Comparison of ENCODE assay signal across 7 cellular contexts in the genomic region with DNA sequence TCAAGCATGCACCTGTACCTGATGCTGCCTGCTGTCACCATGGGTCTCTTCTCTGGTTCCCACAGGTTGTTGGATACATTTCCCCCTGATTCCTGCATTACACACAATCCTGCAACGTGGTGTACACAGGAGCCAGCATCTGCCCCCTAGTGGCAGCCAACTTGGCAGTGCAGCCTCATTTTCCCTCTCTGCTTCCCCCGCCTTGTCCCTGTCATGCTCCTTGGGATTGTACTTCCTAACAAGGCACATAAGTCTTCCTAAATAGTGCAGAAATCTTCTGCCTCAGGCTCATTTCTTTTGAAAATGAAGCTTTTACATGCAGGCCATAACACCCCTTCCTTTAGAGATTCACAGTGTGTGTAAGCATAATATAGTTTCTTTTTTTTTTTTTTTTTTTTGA.
DNase-seq lines count a peak whose midpoint lies in the region; ATAC-seq and TF ChIP-seq lines count a peak whose summit lies in the region.

No MANE protein-coding gene starts in this region.

- H3K27ac Mint-ChIP-seq in WTC11 (no peak overlapping the region), immature natural killer cell (no peak overlapping the region)

- H3K36me3 ChIP-seq in liver (ENCODE audit: control insufficient read depth in 4 of 4, insufficient read depth in 3 of 4, low read depth in 1 of 4, low read length in 3 of 4): no peaks in the 10 kb centered on the region

- DNase-seq in G401 (ENCODE audit: low spot score) (peak; percentile 9), HS-27A (ENCODE audit: low read depth) (peak; percentile 3), WTC11 (ENCODE audit: low spot score) (peak; percentile 69), immature natural killer cell (no peak)
- no peak for DNase-seq in activated T-cell treated with anti-CD3 and anti-CD28 coated beads, Interleukin-2, amount 50 U/mL, for 4 hours

- TF ChIP-seq RAD21 in liver (IDR thresholded peaks at IDR 0.05): peak; percentile 32 to 65

- H3K36me3 Mint-ChIP-seq in WTC11 (no peaks in the 10 kb centered on the region), immature natural killer cell (no peaks in the 10 kb centered on the region)
- H3K36me3 Mint-ChIP-seq in activated T-cell treated with anti-CD3 and anti-CD28 coated beads, Interleukin-2, amount 50 U/mL, for 4 hours (ENCODE audit: insufficient read depth): no peaks in the 10 kb centered on the region

- H3K9me3 Mint-ChIP-seq in WTC11 (no peaks in the 10 kb centered on the region), immature natural killer cell (peaks cover 0 to 2% (median 0%) of the 10 kb centered on the region in 6 donors)
- no peaks in the 10 kb centered on the region for H3K9me3 Mint-ChIP-seq in activated T-cell treated with anti-CD3 and anti-CD28 coated beads, Interleukin-2, amount 50 U/mL, for 4 hours

- H3K27me3 Mint-ChIP-seq in WTC11 (ENCODE audit: low read depth) (no peaks in the 10 kb centered on the region), immature natural killer cell (ENCODE audit: low read depth in 3 of 3) (peaks cover 0 to 4% (median 3%) of the 10 kb centered on the region in 3 donors)
- H3K27me3 Mint-ChIP-seq in activated T-cell treated with anti-CD3 and anti-CD28 coated beads, Interleukin-2, amount 50 U/mL, for 4 hours (ENCODE audit: low read depth): peaks cover 8% of the 10 kb centered on the region

- POLR2A ChIA-PET in WTC11 (lab: Charles Lee): no interaction called here

- no peak overlapping the region for H3K4me3 ChIP-seq in liver (ENCODE audit: low read depth in 1 of 3, low read length in 3 of 3)

- no peak overlapping the region for H3K4me3 Mint-ChIP-seq in WTC11
- no peak overlapping the region for H3K4me3 Mint-ChIP-seq in immature natural killer cell
- H3K4me3 Mint-ChIP-seq in activated T-cell treated with anti-CD3 and anti-CD28 coated beads, Interleukin-2, amount 50 U/mL, for 4 hours: no peak overlapping the region

- H3K27me3 ChIP-seq in liver (ENCODE audit: control insufficient read depth in 4 of 4, insufficient read depth in 4 of 4, low read length in 3 of 4): no peaks in the 10 kb centered on the region

- peak; percentile 78; the same call in 1 of the 2 replicates for TF ChIP-seq CTCF in WTC11 (IDR thresholded peaks at IDR 0.05)
- TF ChIP-seq CTCF in liver (IDR thresholded peaks at IDR 0.05; ENCODE audit: low read depth, low read length, missing input control): peak; percentile 35

- H3K9me3 ChIP-seq in liver (ENCODE audit: control insufficient read depth in 4 of 4, low read length in 3 of 4): peaks cover 0 to 4% (median 0%) of the 10 kb centered on the region in 4 donors

- peak; percentile 82 for ATAC-seq in GM19372 (IDR thresholded peaks at IDR 0.05; ENCODE audit: low read depth, unreplicated experiment)
- peak; percentile 100 for ATAC-seq in WTC11
- ATAC-seq in activated T-cell treated with anti-CD3 and anti-CD28 coated beads, Interleukin-2, amount 50 U/mL, for 4 hours: no peak

- no peak overlapping the region for H3K27ac ChIP-seq in liver (ENCODE audit: low read depth in 1 of 2, low read length in 2 of 2)

- no peak overlapping the region for H3K9ac ChIP-seq in liver (ENCODE audit: low read depth in 1 of 2, low read length in 2 of 2)

- no peaks in the 10 kb centered on the region for H3K4me1 Mint-ChIP-seq in WTC11
- H3K4me1 Mint-ChIP-seq in immature natural killer cell: no peaks in the 10 kb centered on the region
- H3K4me1 Mint-ChIP-seq in activated T-cell treated with anti-CD3 and anti-CD28 coated beads, Interleukin-2, amount 50 U/mL, for 4 hours (ENCODE audit: low read depth): no peaks in the 10 kb centered on the region

- CTCF ChIA-PET in WTC11 (lab: Charles Lee): interaction anchor here (0.6 to 9.0 kb wide), 9 partner anchors 12 to 678 kb away, joined by 3 to 67 read pairs (median 3); no protein-coding TSS in a partner anchor

- WGBS in liver: 43% methylated on average over 2 of the region's 2 CpGs

- in situ Hi-C loops in G401 (cut with HindIII; ENCODE audit: low sequenced_read_pairs): no loop called here

- no peaks in the 10 kb centered on the region for H3K4me1 ChIP-seq in liver (ENCODE audit: control insufficient read depth in 4 of 4, insufficient read depth in 4 of 4, low read length in 3 of 4)

TF ChIP-seq in WTC11, 78 proteins besides CTCF, POLR2A, EP300 and RAD21 (continues in another document):
- TF ChIP-seq ZNF232 (CRISPR knock-in tag; IDR thresholded peaks at IDR 0.05) (no peak), ZNF263 (CRISPR knock-in tag; IDR thresholded peaks at IDR 0.05; ENCODE audit: low read depth) (no peak)
- TF ChIP-seq, protein P1, sequence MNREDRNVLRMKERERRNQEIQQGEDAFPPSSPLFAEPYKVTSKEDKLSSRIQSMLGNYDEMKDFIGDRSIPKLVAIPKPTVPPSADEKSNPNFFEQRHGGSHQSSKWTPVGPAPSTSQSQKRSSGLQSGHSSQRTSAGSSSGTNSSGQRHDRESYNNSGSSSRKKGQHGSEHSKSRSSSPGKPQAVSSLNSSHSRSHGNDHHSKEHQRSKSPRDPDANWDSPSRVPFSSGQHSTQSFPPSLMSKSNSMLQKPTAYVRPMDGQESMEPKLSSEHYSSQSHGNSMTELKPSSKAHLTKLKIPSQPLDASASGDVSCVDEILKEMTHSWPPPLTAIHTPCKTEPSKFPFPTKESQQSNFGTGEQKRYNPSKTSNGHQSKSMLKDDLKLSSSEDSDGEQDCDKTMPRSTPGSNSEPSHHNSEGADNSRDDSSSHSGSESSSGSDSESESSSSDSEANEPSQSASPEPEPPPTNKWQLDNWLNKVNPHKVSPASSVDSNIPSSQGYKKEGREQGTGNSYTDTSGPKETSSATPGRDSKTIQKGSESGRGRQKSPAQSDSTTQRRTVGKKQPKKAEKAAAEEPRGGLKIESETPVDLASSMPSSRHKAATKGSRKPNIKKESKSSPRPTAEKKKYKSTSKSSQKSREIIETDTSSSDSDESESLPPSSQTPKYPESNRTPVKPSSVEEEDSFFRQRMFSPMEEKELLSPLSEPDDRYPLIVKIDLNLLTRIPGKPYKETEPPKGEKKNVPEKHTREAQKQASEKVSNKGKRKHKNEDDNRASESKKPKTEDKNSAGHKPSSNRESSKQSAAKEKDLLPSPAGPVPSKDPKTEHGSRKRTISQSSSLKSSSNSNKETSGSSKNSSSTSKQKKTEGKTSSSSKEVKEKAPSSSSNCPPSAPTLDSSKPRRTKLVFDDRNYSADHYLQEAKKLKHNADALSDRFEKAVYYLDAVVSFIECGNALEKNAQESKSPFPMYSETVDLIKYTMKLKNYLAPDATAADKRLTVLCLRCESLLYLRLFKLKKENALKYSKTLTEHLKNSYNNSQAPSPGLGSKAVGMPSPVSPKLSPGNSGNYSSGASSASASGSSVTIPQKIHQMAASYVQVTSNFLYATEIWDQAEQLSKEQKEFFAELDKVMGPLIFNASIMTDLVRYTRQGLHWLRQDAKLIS (CRISPR knock-in tag; IDR thresholded peaks at IDR 0.05; ENCODE audit: borderline replicate concordance): no peak

TF ChIP-seq in liver, 16 proteins besides CTCF, POLR2A, EP300 and RAD21:
- TF ChIP-seq, protein P2, sequence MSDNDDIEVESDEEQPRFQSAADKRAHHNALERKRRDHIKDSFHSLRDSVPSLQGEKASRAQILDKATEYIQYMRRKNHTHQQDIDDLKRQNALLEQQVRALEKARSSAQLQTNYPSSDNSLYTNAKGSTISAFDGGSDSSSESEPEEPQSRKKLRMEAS (IDR thresholded peaks at IDR 0.05): no peak
- no peak for TF ChIP-seq HNF4G (IDR thresholded peaks at IDR 0.05)
- TF ChIP-seq HNF4A (conservative IDR thresholded peaks at IDR 0.05): no peak
- TF ChIP-seq FOXA2 (IDR thresholded peaks at IDR 0.05): no peak
- TF ChIP-seq FOXA1 (IDR thresholded peaks at IDR 0.05): no peak
- no peak for TF ChIP-seq YY1 (IDR thresholded peaks at IDR 0.05)
- TF ChIP-seq SP1 (IDR thresholded peaks at IDR 0.05): no peak
- no peak for TF ChIP-seq NR2F2 (IDR thresholded peaks at IDR 0.05)
- no peak for TF ChIP-seq EGR1 (IDR thresholded peaks at IDR 0.05; ENCODE audit: low read depth in 2 of 2)
- TF ChIP-seq, protein P3, sequence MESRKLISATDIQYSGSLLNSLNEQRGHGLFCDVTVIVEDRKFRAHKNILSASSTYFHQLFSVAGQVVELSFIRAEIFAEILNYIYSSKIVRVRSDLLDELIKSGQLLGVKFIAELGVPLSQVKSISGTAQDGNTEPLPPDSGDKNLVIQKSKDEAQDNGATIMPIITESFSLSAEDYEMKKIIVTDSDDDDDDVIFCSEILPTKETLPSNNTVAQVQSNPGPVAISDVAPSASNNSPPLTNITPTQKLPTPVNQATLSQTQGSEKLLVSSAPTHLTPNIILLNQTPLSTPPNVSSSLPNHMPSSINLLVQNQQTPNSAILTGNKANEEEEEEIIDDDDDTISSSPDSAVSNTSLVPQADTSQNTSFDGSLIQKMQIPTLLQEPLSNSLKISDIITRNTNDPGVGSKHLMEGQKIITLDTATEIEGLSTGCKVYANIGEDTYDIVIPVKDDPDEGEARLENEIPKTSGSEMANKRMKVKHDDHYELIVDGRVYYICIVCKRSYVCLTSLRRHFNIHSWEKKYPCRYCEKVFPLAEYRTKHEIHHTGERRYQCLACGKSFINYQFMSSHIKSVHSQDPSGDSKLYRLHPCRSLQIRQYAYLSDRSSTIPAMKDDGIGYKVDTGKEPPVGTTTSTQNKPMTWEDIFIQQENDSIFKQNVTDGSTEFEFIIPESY (IDR thresholded peaks at IDR 0.05): no peak
- TF ChIP-seq GABPA (IDR thresholded peaks at IDR 0.05 in 1 of 2, conservative IDR thresholded peaks at IDR 0.05 in 1 of 2): no peak
- no peak for TF ChIP-seq JUND (IDR thresholded peaks at IDR 0.05)
- TF ChIP-seq, protein P4, sequence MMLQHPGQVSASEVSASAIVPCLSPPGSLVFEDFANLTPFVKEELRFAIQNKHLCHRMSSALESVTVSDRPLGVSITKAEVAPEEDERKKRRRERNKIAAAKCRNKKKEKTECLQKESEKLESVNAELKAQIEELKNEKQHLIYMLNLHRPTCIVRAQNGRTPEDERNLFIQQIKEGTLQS (IDR thresholded peaks at IDR 0.05): no peak

Comparison
In these comparisons a context has a peak if more than half of its experiments do, and no peak if none do; other contexts are left out.
1. DNase-seq: peak in G401 (single experiment), HS-27A (single experiment) and WTC11 (single experiment); none in immature natural killer cell (0 of 3) and activated T-cell treated with anti-CD3 and anti-CD28 coated beads, Interleukin-2, amount 50 U/mL, for 4 hours (single experiment).
2. ATAC-seq: peak in GM19372 (single experiment) and WTC11 (single experiment); none in activated T-cell treated with anti-CD3 and anti-CD28 coated beads, Interleukin-2, amount 50 U/mL, for 4 hours (0 of 2).